Comparison of ENCODE assay signal across 2 cellular contexts in the genomic region with DNA sequence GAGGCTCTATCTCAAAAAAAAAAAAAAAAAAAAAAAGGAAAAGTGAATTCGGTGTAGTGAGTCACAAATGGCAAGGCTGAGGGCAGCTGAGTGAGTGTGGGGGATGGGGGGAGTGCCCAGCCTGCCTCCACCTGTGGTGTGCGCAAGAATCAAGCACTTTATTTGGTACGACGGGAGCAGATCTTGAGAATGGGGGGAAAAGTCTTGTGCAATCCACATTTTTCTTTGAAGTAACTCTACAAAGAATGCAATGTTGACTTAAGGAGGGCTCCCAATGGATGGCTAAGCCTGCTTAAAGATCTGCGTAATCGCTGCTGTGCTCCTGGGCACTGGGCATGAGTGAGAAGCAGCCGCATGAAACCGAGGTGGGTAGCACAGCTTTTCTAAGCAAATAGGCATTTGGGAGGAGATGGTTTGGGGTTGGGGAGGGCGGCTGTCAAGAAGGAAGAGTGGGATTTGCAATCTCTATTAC.
TF ChIP-seq lines count a peak whose summit lies in the region.

No MANE protein-coding gene starts in this region.

TF ChIP-seq in HCT116, 20 proteins besides CTCF, POLR2A, EP300 and RAD21 (continued from another document):
- TF ChIP-seq FOSL1 (IDR thresholded peaks at IDR 0.05; ENCODE audit: low read depth) (no peak), SP1 (IDR thresholded peaks at IDR 0.05; ENCODE audit: low read depth) (no peak), SIN3A (IDR thresholded peaks at IDR 0.05; ENCODE audit: low read depth) (no peak), YY1 (IDR thresholded peaks at IDR 0.05; ENCODE audit: extremely low read depth, insufficient replicate concordance, low read depth, low read length) (no peak), TCF7L2 (IDR thresholded peaks at IDR 0.05; ENCODE audit: borderline replicate concordance, extremely low read depth, insufficient read depth, insufficient read length) (no peak), POLR2AphosphoS5 (IDR thresholded peaks at IDR 0.05; ENCODE audit: low read depth, low read length) (no peak), SRF (IDR thresholded peaks at IDR 0.05; ENCODE audit: low read depth) (no peak), EGR1 (IDR thresholded peaks at IDR 0.05; ENCODE audit: low read depth) (no peak), ELF1 (IDR thresholded peaks at IDR 0.05; ENCODE audit: borderline replicate concordance, low read depth) (no peak), EZH2 (IDR thresholded peaks at IDR 0.05) (no peak)
- TF ChIP-seq, protein P1, sequence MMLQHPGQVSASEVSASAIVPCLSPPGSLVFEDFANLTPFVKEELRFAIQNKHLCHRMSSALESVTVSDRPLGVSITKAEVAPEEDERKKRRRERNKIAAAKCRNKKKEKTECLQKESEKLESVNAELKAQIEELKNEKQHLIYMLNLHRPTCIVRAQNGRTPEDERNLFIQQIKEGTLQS (IDR thresholded peaks at IDR 0.05): no peak
- TF ChIP-seq, protein P2, sequence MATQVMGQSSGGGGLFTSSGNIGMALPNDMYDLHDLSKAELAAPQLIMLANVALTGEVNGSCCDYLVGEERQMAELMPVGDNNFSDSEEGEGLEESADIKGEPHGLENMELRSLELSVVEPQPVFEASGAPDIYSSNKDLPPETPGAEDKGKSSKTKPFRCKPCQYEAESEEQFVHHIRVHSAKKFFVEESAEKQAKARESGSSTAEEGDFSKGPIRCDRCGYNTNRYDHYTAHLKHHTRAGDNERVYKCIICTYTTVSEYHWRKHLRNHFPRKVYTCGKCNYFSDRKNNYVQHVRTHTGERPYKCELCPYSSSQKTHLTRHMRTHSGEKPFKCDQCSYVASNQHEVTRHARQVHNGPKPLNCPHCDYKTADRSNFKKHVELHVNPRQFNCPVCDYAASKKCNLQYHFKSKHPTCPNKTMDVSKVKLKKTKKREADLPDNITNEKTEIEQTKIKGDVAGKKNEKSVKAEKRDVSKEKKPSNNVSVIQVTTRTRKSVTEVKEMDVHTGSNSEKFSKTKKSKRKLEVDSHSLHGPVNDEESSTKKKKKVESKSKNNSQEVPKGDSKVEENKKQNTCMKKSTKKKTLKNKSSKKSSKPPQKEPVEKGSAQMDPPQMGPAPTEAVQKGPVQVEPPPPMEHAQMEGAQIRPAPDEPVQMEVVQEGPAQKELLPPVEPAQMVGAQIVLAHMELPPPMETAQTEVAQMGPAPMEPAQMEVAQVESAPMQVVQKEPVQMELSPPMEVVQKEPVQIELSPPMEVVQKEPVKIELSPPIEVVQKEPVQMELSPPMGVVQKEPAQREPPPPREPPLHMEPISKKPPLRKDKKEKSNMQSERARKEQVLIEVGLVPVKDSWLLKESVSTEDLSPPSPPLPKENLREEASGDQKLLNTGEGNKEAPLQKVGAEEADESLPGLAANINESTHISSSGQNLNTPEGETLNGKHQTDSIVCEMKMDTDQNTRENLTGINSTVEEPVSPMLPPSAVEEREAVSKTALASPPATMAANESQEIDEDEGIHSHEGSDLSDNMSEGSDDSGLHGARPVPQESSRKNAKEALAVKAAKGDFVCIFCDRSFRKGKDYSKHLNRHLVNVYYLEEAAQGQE (IDR thresholded peaks at IDR 0.05; ENCODE audit: low read depth): no peak
- TF ChIP-seq, protein P3, sequence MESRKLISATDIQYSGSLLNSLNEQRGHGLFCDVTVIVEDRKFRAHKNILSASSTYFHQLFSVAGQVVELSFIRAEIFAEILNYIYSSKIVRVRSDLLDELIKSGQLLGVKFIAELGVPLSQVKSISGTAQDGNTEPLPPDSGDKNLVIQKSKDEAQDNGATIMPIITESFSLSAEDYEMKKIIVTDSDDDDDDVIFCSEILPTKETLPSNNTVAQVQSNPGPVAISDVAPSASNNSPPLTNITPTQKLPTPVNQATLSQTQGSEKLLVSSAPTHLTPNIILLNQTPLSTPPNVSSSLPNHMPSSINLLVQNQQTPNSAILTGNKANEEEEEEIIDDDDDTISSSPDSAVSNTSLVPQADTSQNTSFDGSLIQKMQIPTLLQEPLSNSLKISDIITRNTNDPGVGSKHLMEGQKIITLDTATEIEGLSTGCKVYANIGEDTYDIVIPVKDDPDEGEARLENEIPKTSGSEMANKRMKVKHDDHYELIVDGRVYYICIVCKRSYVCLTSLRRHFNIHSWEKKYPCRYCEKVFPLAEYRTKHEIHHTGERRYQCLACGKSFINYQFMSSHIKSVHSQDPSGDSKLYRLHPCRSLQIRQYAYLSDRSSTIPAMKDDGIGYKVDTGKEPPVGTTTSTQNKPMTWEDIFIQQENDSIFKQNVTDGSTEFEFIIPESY (IDR thresholded peaks at IDR 0.05; ENCODE audit: extremely low read depth, insufficient replicate concordance, low read length): no peak

TF ChIP-seq in HepG2, 621 proteins besides CTCF, POLR2A, EP300 and RAD21 (continued from another document):
- TF ChIP-seq, protein P4, sequence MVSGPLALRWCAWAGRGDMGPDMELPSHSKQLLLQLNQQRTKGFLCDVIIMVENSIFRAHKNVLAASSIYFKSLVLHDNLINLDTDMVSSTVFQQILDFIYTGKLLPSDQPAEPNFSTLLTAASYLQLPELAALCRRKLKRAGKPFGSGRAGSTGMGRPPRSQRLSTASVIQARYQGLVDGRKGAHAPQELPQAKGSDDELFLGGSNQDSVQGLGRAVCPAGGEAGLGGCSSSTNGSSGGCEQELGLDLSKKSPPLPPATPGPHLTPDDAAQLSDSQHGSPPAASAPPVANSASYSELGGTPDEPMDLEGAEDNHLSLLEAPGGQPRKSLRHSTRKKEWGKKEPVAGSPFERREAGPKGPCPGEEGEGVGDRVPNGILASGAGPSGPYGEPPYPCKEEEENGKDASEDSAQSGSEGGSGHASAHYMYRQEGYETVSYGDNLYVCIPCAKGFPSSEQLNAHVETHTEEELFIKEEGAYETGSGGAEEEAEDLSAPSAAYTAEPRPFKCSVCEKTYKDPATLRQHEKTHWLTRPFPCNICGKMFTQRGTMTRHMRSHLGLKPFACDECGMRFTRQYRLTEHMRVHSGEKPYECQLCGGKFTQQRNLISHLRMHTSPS (CRISPR knock-in tag; IDR thresholded peaks at IDR 0.05; ENCODE audit: low read depth): no peak
- TF ChIP-seq POLR2AphosphoS5 (IDR thresholded peaks at IDR 0.05; ENCODE audit: low read depth, low read length) (no peak), ZFAT (CRISPR knock-in tag; conservative IDR thresholded peaks at IDR 0.05) (no peak), ZBTB38 (CRISPR knock-in tag; IDR thresholded peaks at IDR 0.05) (no peak), ZNF670 (CRISPR knock-in tag; IDR thresholded peaks at IDR 0.05; ENCODE audit: borderline replicate concordance) (no peak), ZNF34 (CRISPR knock-in tag; IDR thresholded peaks at IDR 0.05; ENCODE audit: borderline replicate concordance) (no peak), IRF2 (CRISPR knock-in tag; IDR thresholded peaks at IDR 0.05) (no peak), ARHGAP35 (CRISPR knock-in tag; IDR thresholded peaks at IDR 0.05; ENCODE audit: borderline replicate concordance) (no peak), PRPF4 (IDR thresholded peaks at IDR 0.05; ENCODE audit: low read depth, low read length, poor library complexity, severe bottlenecking) (no peak), ZNF460 (CRISPR knock-in tag; IDR thresholded peaks at IDR 0.05; ENCODE audit: borderline replicate concordance) (no peak), ZNF382 (CRISPR knock-in tag; IDR thresholded peaks at IDR 0.05; ENCODE audit: borderline replicate concordance) (no peak)
- TF ChIP-seq, protein P5, sequence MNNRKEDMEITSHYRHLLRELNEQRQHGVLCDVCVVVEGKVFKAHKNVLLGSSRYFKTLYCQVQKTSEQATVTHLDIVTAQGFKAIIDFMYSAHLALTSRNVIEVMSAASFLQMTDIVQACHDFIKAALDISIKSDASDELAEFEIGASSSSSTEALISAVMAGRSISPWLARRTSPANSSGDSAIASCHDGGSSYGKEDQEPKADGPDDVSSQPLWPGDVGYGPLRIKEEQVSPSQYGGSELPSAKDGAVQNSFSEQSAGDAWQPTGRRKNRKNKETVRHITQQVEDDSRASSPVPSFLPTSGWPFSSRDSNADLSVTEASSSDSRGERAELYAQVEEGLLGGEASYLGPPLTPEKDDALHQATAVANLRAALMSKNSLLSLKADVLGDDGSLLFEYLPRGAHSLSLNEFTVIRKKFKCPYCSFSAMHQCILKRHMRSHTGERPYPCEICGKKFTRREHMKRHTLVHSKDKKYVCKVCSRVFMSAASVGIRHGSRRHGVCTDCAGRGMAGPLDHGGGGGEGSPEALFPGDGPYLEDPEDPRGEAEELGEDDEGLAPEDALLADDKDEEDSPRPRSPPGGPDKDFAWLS (CRISPR knock-in tag; IDR thresholded peaks at IDR 0.05; ENCODE audit: borderline replicate concordance): no peak
- TF ChIP-seq, protein P6, sequence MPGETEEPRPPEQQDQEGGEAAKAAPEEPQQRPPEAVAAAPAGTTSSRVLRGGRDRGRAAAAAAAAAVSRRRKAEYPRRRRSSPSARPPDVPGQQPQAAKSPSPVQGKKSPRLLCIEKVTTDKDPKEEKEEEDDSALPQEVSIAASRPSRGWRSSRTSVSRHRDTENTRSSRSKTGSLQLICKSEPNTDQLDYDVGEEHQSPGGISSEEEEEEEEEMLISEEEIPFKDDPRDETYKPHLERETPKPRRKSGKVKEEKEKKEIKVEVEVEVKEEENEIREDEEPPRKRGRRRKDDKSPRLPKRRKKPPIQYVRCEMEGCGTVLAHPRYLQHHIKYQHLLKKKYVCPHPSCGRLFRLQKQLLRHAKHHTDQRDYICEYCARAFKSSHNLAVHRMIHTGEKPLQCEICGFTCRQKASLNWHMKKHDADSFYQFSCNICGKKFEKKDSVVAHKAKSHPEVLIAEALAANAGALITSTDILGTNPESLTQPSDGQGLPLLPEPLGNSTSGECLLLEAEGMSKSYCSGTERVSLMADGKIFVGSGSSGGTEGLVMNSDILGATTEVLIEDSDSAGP (CRISPR knock-in tag; IDR thresholded peaks at IDR 0.05; ENCODE audit: borderline replicate concordance): no peak
- TF ChIP-seq, protein P7, sequence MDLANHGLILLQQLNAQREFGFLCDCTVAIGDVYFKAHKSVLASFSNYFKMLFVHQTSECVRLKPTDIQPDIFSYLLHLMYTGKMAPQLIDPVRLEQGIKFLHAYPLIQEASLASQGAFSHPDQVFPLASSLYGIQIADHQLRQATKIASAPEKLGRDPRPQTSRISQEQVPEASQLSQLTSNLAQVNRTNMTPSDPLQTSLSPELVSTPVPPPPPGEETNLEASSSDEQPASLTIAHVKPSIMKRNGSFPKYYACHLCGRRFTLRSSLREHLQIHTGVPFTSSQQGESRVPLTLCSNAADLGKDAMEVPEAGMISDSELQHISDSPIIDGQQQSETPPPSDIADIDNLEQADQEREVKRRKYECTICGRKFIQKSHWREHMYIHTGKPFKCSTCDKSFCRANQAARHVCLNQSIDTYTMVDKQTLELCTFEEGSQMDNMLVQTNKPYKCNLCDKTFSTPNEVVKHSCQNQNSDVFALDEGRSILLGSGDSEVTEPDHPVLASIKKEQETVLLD (CRISPR knock-in tag; IDR thresholded peaks at IDR 0.05; ENCODE audit: low read depth): no peak
- TF ChIP-seq, protein P8, sequence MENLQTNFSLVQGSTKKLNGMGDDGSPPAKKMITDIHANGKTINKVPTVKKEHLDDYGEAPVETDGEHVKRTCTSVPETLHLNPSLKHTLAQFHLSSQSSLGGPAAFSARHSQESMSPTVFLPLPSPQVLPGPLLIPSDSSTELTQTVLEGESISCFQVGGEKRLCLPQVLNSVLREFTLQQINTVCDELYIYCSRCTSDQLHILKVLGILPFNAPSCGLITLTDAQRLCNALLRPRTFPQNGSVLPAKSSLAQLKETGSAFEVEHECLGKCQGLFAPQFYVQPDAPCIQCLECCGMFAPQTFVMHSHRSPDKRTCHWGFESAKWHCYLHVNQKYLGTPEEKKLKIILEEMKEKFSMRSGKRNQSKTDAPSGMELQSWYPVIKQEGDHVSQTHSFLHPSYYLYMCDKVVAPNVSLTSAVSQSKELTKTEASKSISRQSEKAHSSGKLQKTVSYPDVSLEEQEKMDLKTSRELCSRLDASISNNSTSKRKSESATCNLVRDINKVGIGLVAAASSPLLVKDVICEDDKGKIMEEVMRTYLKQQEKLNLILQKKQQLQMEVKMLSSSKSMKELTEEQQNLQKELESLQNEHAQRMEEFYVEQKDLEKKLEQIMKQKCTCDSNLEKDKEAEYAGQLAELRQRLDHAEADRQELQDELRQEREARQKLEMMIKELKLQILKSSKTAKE (CRISPR knock-in tag; IDR thresholded peaks at IDR 0.05; ENCODE audit: borderline replicate concordance): no peak
- TF ChIP-seq, protein P9, sequence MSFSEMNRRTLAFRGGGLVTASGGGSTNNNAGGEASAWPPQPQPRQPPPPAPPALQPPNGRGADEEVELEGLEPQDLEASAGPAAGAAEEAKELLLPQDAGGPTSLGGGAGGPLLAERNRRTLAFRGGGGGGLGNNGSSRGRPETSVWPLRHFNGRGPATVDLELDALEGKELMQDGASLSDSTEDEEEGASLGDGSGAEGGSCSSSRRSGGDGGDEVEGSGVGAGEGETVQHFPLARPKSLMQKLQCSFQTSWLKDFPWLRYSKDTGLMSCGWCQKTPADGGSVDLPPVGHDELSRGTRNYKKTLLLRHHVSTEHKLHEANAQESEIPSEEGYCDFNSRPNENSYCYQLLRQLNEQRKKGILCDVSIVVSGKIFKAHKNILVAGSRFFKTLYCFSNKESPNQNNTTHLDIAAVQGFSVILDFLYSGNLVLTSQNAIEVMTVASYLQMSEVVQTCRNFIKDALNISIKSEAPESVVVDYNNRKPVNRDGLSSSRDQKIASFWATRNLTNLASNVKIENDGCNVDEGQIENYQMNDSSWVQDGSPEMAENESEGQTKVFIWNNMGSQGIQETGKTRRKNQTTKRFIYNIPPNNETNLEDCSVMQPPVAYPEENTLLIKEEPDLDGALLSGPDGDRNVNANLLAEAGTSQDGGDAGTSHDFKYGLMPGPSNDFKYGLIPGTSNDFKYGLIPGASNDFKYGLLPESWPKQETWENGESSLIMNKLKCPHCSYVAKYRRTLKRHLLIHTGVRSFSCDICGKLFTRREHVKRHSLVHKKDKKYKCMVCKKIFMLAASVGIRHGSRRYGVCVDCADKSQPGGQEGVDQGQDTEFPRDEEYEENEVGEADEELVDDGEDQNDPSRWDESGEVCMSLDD (CRISPR knock-in tag; IDR thresholded peaks at IDR 0.05; ENCODE audit: borderline replicate concordance): no peak
TF ChIP-seq in HepG2: peak in this region for 0.
